In the genomic region with DNA sequence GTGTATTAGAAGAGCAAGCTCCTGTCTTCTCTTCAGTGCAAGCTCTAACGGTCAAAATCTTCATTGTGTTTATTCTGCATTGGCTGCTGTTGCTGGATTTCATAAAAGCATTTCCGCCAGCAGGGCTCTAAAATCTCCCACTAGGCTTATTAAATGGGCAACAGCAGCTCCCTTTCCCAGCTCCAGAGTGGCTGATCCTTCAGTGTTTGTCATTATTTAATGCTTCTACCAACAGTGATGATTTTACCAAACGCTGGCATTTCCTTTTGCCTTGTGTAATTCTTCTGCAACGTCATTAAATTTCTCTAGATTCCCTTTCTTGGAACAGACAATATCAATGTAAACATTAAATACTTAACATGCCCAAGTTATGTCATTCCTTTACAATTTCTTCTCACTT, we compare ENCODE assay signal across 11 cellular contexts. TPM values are rescaled to one million over a fixed set of nuclear protein-coding genes. Genes with fewer than 3 reads are reported as not detected.
DNase-seq lines count a peak whose midpoint lies in the region; ATAC-seq and TF ChIP-seq lines count a peak whose summit lies in the region.
"Had no signal": no experiment of that assay in that cellular context is flagged by ENCODE, and none has a peak within 500 bp of the region (broad histone marks: within the 10 kb centered on the region; RNA-seq: fewer than 3 reads in every experiment).

No MANE protein-coding gene starts in this region.

- peaks cover 10% of the 10 kb centered on the region in 2 donors for H3K4me1 ChIP-seq in thyroid gland
- H3K4me1 ChIP-seq: BLaER1 had no signal

- H3K9me3 ChIP-seq in SK-N-MC (ENCODE audit: low read depth, low read length) (no peaks in the 10 kb centered on the region), thyroid gland (no peaks in the 10 kb centered on the region)
- H3K9me3 ChIP-seq: BLaER1 had no signal

- H3K4me3 ChIP-seq in SK-N-MC = peak overlapping the region; percentile 74
- no peak overlapping the region for H3K4me3 ChIP-seq in fibroblast of pulmonary artery (replicated peaks; ENCODE audit: low read depth, low read length)
- H3K4me3 ChIP-seq in thyroid gland (replicated peaks in 1 of 3) = no peak overlapping the region
- H3K4me3 ChIP-seq: BLaER1 had no signal

- H3K27ac ChIP-seq in SK-N-MC (peak overlapping the region; percentile 99), thyroid gland (peak overlapping the region in 2 of 3 donors; percentile 29 to 51)
- H3K27ac ChIP-seq: BLaER1 had no signal

- peak overlapping the region; percentile 75 for H3K9ac ChIP-seq in SK-N-MC (ENCODE audit: insufficient read length)
- H3K9ac ChIP-seq: BLaER1 had no signal

- TF ChIP-seq CTCF in fibroblast of pulmonary artery (IDR thresholded peaks at IDR 0.05; ENCODE audit: low read length, missing control alignments) = no peak
- TF ChIP-seq CTCF in thyroid gland (IDR thresholded peaks at IDR 0.05) = peak in 2 of 6 experiments; percentile 6 to 18

- 17 to 20% methylated on average over 4 of the region's 4 CpGs for WGBS in thyroid gland, 2 donors

- peaks cover 63% of the 10 kb centered on the region for H3K36me3 ChIP-seq in SK-N-MC (ENCODE audit: insufficient read depth, low read length)
- H3K36me3 ChIP-seq in thyroid gland = no peaks in the 10 kb centered on the region
- H3K36me3 ChIP-seq: BLaER1 had no signal

- intact Hi-C loops in thyroid gland (cut with DNase I) = no loop called here

- no peak for TF ChIP-seq POLR2A in thyroid gland (IDR thresholded peaks at IDR 0.05)

- no peaks in the 10 kb centered on the region for H3K27me3 ChIP-seq in thyroid gland
- H3K27me3 ChIP-seq: BLaER1 had no signal

- DNase-seq in NCI-H748 (lab: John Stamatoyannopoulos, UW; ENCODE audit: unreplicated experiment) = peak; percentile 16
- no peak for DNase-seq in NCI-H748 treated with DMSO at 0.1 percent for 48 hours (lab: John Stamatoyannopoulos, UW)
- peak; percentile 95 for DNase-seq in SK-N-MC (ENCODE audit: low read depth, low spot score)
- DNase-seq in fibroblast of pulmonary artery (ENCODE audit: low read depth) = peak; percentile 93
- peak in 1 of 2 donors; percentile 22 for DNase-seq in thyroid gland
- no peak for DNase-seq in CD1c-positive myeloid dendritic cell (ENCODE audit: extremely low spot score)
- DNase-seq in activated CD8-positive, alpha-beta memory T cell treated with anti-CD3 and anti-CD28 coated beads, Interleukin-2, amount 50 U/mL, for 48 hours = no peak
- DNase-seq: NCI-H1694 treated with DMSO at 0.1 percent for 48 hours, trophoblast cell had no signal

- no peak for ATAC-seq in GM21576 (IDR thresholded peaks at IDR 0.05; ENCODE audit: unreplicated experiment)

RNA-seq across cellular contexts. Expression of a gene that starts 20.1 kb away (rescaled TPM):
- total RNA-seq in thyroid gland = 10 to 100 TPM in 1 of 4 donors, 1 to 10 TPM in 3; 6.2 to 39.8 (median 8.8) TPM

Comparison
In these comparisons a context has a peak if more than half of its experiments do, and no peak if none do; other contexts are left out.
1. DNase-seq: peak in NCI-H748 (single experiment), SK-N-MC (single experiment) and fibroblast of pulmonary artery (single experiment); none in NCI-H748 treated with DMSO at 0.1 percent for 48 hours (single experiment), CD1c-positive myeloid dendritic cell (single experiment) and activated CD8-positive, alpha-beta memory T cell treated with anti-CD3 and anti-CD28 coated beads, Interleukin-2, amount 50 U/mL, for 48 hours (single experiment).